10 cellular contexts compared by ENCODE assay signal in the genomic region with DNA sequence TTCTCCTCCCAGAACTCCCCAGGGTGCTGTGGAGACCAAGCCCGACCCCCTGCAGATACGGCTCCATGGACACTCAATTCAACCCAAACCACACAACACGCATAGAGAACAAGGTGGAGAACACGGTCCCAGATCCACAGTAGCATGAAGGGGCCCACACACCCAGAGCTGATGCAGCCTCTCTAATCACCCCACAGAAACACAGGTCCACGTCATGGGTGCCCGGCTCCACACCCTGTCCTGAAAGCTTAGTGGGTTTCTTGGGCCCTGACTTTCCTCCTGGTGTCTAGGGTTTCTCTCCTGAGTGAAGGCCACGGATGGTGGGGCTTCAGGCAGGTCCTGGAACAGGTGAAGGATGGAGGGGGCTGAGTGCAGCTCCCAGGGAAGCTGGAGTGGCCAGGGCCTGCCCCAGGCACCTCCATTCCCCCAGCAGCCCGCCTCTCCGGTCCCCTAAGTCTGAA. TPM values are rescaled to one million over a fixed set of nuclear protein-coding genes. Genes with fewer than 3 reads are reported as not detected.
A peak's percentile ranks its signal among the peaks of the same experiment; 100 is the strongest.
DNase-seq lines count a peak whose midpoint lies in the region; ATAC-seq, FAIRE-seq and TF ChIP-seq lines count a peak whose summit lies in the region.
"Had no signal": no experiment of that assay in that cellular context is flagged by ENCODE, and none has a peak within 500 bp of the region (broad histone marks: within the 10 kb centered on the region; RNA-seq: fewer than 3 reads in every experiment).

No MANE protein-coding gene starts in this region.

- H3K9me3 ChIP-seq in OCI-LY1 (ENCODE audit: low read length) (no peaks in the 10 kb centered on the region), fibroblast of lung (ENCODE audit: control insufficient read depth, insufficient read depth, low read depth, low read length) (no peaks in the 10 kb centered on the region), SK-N-SH (no peaks in the 10 kb centered on the region)

- peak overlapping the region; percentile 46; the same call in 1 of the 2 replicates for H3K9ac ChIP-seq in OCI-LY1 (ENCODE audit: low read length)
- H3K9ac ChIP-seq in fibroblast of lung (ENCODE audit: insufficient read depth, low read length), result no peak overlapping the region
- no peak overlapping the region for H3K9ac ChIP-seq in SK-N-SH

- H3K4me3 ChIP-seq in OCI-LY1 (ENCODE audit: low read depth, low read length, poor library complexity, severe bottlenecking), result peak overlapping the region; percentile 11
- H3K4me3 ChIP-seq in fibroblast of lung (replicated peaks in 1 of 4; ENCODE audit: control extremely low read depth in 1 of 4, insufficient read depth in 1 of 4, low read depth in 3 of 4, low read length in 4 of 4), result peak overlapping the region in 2 of 4 experiments; percentile 32 to 43
- peak overlapping the region in 5 of 7 experiments; percentile 2 to 39 (median 19) for H3K4me3 ChIP-seq in skin epidermis
- no peak overlapping the region for H3K4me3 ChIP-seq in SK-N-SH (ENCODE audit: low read depth in 2 of 2, low read length in 1 of 2)
- peak overlapping the region in 17 of 59 donors; percentile 2 to 43 (median 25) for H3K4me3 ChIP-seq in dorsolateral prefrontal cortex

- H2AFZ ChIP-seq in OCI-LY1 (ENCODE audit: low read length) (no peak overlapping the region), fibroblast of lung (ENCODE audit: low read length) (peak overlapping the region; percentile 79), SK-N-SH (ENCODE audit: low read depth) (no peak overlapping the region)

- H3K27ac ChIP-seq in OCI-LY1 (ENCODE audit: low read depth, low read length, poor library complexity, severe bottlenecking), result peak overlapping the region; percentile 98
- peak overlapping the region; percentile 23 for H3K27ac ChIP-seq in fibroblast of lung (ENCODE audit: insufficient read depth, low read length)
- H3K27ac ChIP-seq in skin epidermis, result peak overlapping the region in 20 of 21 experiments; percentile 39 to 93 (median 84)
- H3K27ac ChIP-seq in SK-N-SH (ENCODE audit: low read depth in 2 of 2, low read length in 1 of 2), result no peak overlapping the region
- H3K27ac ChIP-seq in dorsolateral prefrontal cortex, result peak overlapping the region in 7 of 59 donors; percentile 9 to 73 (median 27)

- no peak for TF ChIP-seq RAD21 in SK-N-SH (IDR thresholded peaks at IDR 0.05; ENCODE audit: low read length)

- no peak for FAIRE-seq in GM12892 (lab: Jason Lieb, UNC)
- FAIRE-seq: bronchial epithelial cell had no signal

- CTCF ChIA-PET in SK-N-SH (lab: Yijun Ruan, JAX), result interaction anchor here (1.2 kb wide), 1 partner anchor 129 kb away, joined by 3 read pairs; no protein-coding TSS in a partner anchor

- intact Hi-C loops in dorsolateral prefrontal cortex (cut with DNase I), result no loop called here

- H3K4me1 ChIP-seq in OCI-LY1 (ENCODE audit: insufficient read depth, low read length, severe bottlenecking) (peaks cover 63% of the 10 kb centered on the region), fibroblast of lung (ENCODE audit: control insufficient read depth, extremely low read depth, insufficient read depth, low read length) (no peaks in the 10 kb centered on the region), SK-N-SH (ENCODE audit: control insufficient read depth in 1 of 2, insufficient read depth in 2 of 2, low read depth in 1 of 2, low read length in 1 of 2) (peaks cover 0 to 23% of the 10 kb centered on the region in 2 experiments; a peak in 1 of 4 replicates)

- H3K4me2 ChIP-seq in OCI-LY1 (ENCODE audit: low read length) (peak overlapping the region; percentile 88), fibroblast of lung (ENCODE audit: extremely low read depth, insufficient read depth, low read length) (peak overlapping the region; percentile 81), SK-N-SH (no peak overlapping the region)

- H3K27me3 ChIP-seq in OCI-LY1 (ENCODE audit: insufficient read depth, low read length) (no peaks in the 10 kb centered on the region), fibroblast of lung (ENCODE audit: control insufficient read depth, insufficient read depth, low read length) (no peaks in the 10 kb centered on the region), SK-N-SH (ENCODE audit: insufficient read depth) (no peaks in the 10 kb centered on the region), dorsolateral prefrontal cortex (no peaks in the 10 kb centered on the region)

- peaks cover 34% of the 10 kb centered on the region for H3K36me3 ChIP-seq in OCI-LY1 (ENCODE audit: insufficient read depth, low read length)
- no peaks in the 10 kb centered on the region for H3K36me3 ChIP-seq in fibroblast of lung (ENCODE audit: control insufficient read depth, insufficient read depth, low read length)
- no peaks in the 10 kb centered on the region for H3K36me3 ChIP-seq in SK-N-SH (replicated peaks in 1 of 2; ENCODE audit: control insufficient read depth in 1 of 2, insufficient read depth in 2 of 2, low read length in 1 of 2)

- no peak for TF ChIP-seq EP300 in SK-N-SH (IDR thresholded peaks at IDR 0.05; ENCODE audit: borderline replicate concordance in 1 of 2, low read depth in 1 of 2, low read length in 1 of 2)

- TF ChIP-seq CTCF in OCI-LY1 (IDR thresholded peaks at IDR 0.05; ENCODE audit: low read length), result no peak
- no peak for TF ChIP-seq CTCF in fibroblast of lung (conservative IDR thresholded peaks at IDR 0.05 in 1 of 2, IDR thresholded peaks at IDR 0.05 in 1 of 2; ENCODE audit: low read depth in 1 of 2, low read length in 2 of 2)
- no peak for TF ChIP-seq CTCF in SK-N-SH (IDR thresholded peaks at IDR 0.05)
- no peak for TF ChIP-seq CTCF in dorsolateral prefrontal cortex (IDR thresholded peaks at IDR 0.05 in 54 of 56, conservative IDR thresholded peaks at IDR 0.05 in 2 of 56; ENCODE audit: low read depth in 1 of 56, partially characterized antibody in 56 of 56)

- POLR2A ChIA-PET in SK-N-SH (lab: Yijun Ruan, JAX), result no interaction called here

- H3K79me2 ChIP-seq in OCI-LY1 (ENCODE audit: insufficient read depth, low read length), result no peaks in the 10 kb centered on the region
- H3K79me2 ChIP-seq in fibroblast of lung (ENCODE audit: control insufficient read depth, insufficient read depth, low read length), result no peaks in the 10 kb centered on the region
- no peaks in the 10 kb centered on the region for H3K79me2 ChIP-seq in SK-N-SH (ENCODE audit: insufficient read depth)

- DNase-seq in GM12892 (ENCODE audit: insufficient read length), result no peak
- DNase-seq in fibroblast of lung (ENCODE audit: low read depth in 2 of 2), result no peak
- DNase-seq in SK-N-SH, result no peak
- DNase-seq in LoVo (ENCODE audit: low spot score), result no peak
- DNase-seq in dorsolateral prefrontal cortex, result no peak
- DNase-seq: NCI-H1436 had no signal

- no peak for ATAC-seq in HG03280 (IDR thresholded peaks at IDR 0.05; ENCODE audit: unreplicated experiment)

- TF ChIP-seq POLR2A in GM12892 (IDR thresholded peaks at IDR 0.05; ENCODE audit: low read depth, low read length), result peak; percentile 20; the same call in 1 of the 2 replicates

- H3F3A ChIP-seq in OCI-LY1 (ENCODE audit: insufficient read depth, low read length) (no peaks in the 10 kb centered on the region; the same call in 1 of the 2 replicates), SK-N-SH (replicated peaks; ENCODE audit: insufficient read depth) (no peaks in the 10 kb centered on the region)

- H3K9me2 ChIP-seq in OCI-LY1 (ENCODE audit: low read depth, low read length), result no peaks in the 10 kb centered on the region
- H3K9me2 ChIP-seq in SK-N-SH, result no peaks in the 10 kb centered on the region

- 90% methylated on average over 5 of the region's 9 CpGs for WGBS in SK-N-SH (ENCODE audit: low lambda C conversion rate)

- H4K20me1 ChIP-seq in OCI-LY1 (ENCODE audit: insufficient read depth, low read length), result no peaks in the 10 kb centered on the region
- no peaks in the 10 kb centered on the region for H4K20me1 ChIP-seq in fibroblast of lung (ENCODE audit: control insufficient read depth, extremely low read depth, insufficient read depth, low read length)
- no peaks in the 10 kb centered on the region for H4K20me1 ChIP-seq in SK-N-SH (ENCODE audit: insufficient read depth)

RNA-seq across cellular contexts. Expression of gene SLC23A1, which starts 1.5 kb away (rescaled TPM):
- 3.0 TPM for polyA plus RNA-seq in GM12892 (2012; ENCODE audit: missing spikeins)
- total RNA-seq in fibroblast of lung (not detected in 2 replicates), dorsolateral prefrontal cortex (1 to 10 TPM in 2 of 120 experiments, under 1 TPM in 1, not detected in 117; 0.19 to 1.4 (median 1.2) TPM)
- polyA plus RNA-seq in fibroblast of lung (not detected in 2 replicates), SK-N-SH (2012; rRNA removed) (not detected in 2 replicates)
- polyA plus RNA-seq in fibroblast of lung (2012), result 0.05 TPM in 1 of 2 replicates, not detected in the other
- not detected in 2 replicates for polyA minus RNA-seq in fibroblast of lung (ENCODE audit: low replicate concordance)
- 0.01 TPM in 1 of 2 replicates, not detected in the other for polyA plus RNA-seq in SK-N-SH (2012; cell fraction: cytosol; rRNA removed)
- 0.05 TPM in 1 of 2 replicates, not detected in the other for polyA plus RNA-seq in SK-N-SH (2012; cell fraction: nucleus; rRNA removed)
- total RNA-seq: bronchial epithelial cell had no signal

RNA-seq across cellular contexts. Expression of gene MZB1, which starts 5.1 kb away (rescaled TPM):
- 156 TPM for polyA plus RNA-seq in GM12892 (2012; ENCODE audit: missing spikeins)
- total RNA-seq in fibroblast of lung (0.17 TPM in 1 of 2 replicates, not detected in the other), dorsolateral prefrontal cortex (1 to 10 TPM in 8 of 120 experiments, under 1 TPM in 37, not detected in 75; 0.25 to 3.6 (median 0.63) TPM)
- polyA plus RNA-seq in fibroblast of lung (not detected in 2 replicates), SK-N-SH (2012; rRNA removed) (0.06 TPM in 1 of 2 replicates, not detected in the other)
- polyA plus RNA-seq in fibroblast of lung (2012), result not detected in 2 replicates
- polyA minus RNA-seq in fibroblast of lung (ENCODE audit: low replicate concordance), result not detected in 2 replicates
- not detected in 2 replicates for polyA plus RNA-seq in SK-N-SH (2012; cell fraction: cytosol; rRNA removed)
- polyA plus RNA-seq in SK-N-SH (2012; cell fraction: nucleus; rRNA removed), result 0.10 and 0.16 TPM in 2 replicates
- total RNA-seq: bronchial epithelial cell had no signal

RNA-seq across cellular contexts. Expression of gene PROB1, which starts 10.3 kb away (rescaled TPM):
- polyA plus RNA-seq in GM12892 (2012; ENCODE audit: missing spikeins), result 1.7 TPM
- total RNA-seq in fibroblast of lung (0.77 and 1.5 TPM in 2 replicates), dorsolateral prefrontal cortex (10 to 100 TPM in 1 of 120 experiments, 1 to 10 TPM in 119; 2.1 to 10.7 (median 3.4) TPM)
- polyA plus RNA-seq in fibroblast of lung (0.34 and 0.43 TPM in 2 replicates), SK-N-SH (2012; rRNA removed) (0.44 and 0.62 TPM in 2 replicates)
- polyA plus RNA-seq in fibroblast of lung (2012), result 1.2 and 1.7 TPM in 2 replicates
- polyA minus RNA-seq in fibroblast of lung (ENCODE audit: low replicate concordance), result 0.16 and 1.4 TPM in 2 replicates
- polyA plus RNA-seq in SK-N-SH (2012; cell fraction: cytosol; rRNA removed), result 0.22 and 0.30 TPM in 2 replicates
- polyA plus RNA-seq in SK-N-SH (2012; cell fraction: nucleus; rRNA removed), result 3.4 and 3.7 TPM in 2 replicates

RNA-seq across cellular contexts. Expression of gene SPATA24, which starts 19.3 kb away (rescaled TPM):
- 11.5 TPM for polyA plus RNA-seq in GM12892 (2012; ENCODE audit: missing spikeins)
- total RNA-seq in fibroblast of lung (6.4 and 7.4 TPM in 2 replicates), dorsolateral prefrontal cortex (10 to 100 TPM in 6 of 120 experiments, 1 to 10 TPM in 114; 2.5 to 12.3 (median 6.3) TPM)
- polyA plus RNA-seq in fibroblast of lung (5.3 and 5.6 TPM in 2 replicates), SK-N-SH (2012; rRNA removed) (7.6 and 10.8 TPM in 2 replicates)
- 6.0 and 6.5 TPM in 2 replicates for polyA plus RNA-seq in fibroblast of lung (2012)
- polyA minus RNA-seq in fibroblast of lung (ENCODE audit: low replicate concordance), result 0.48 TPM in 1 of 2 replicates, not detected in the other
- 8.6 and 11.1 TPM in 2 replicates for polyA plus RNA-seq in SK-N-SH (2012; cell fraction: cytosol; rRNA removed)
- 11.5 and 13.5 TPM in 2 replicates for polyA plus RNA-seq in SK-N-SH (2012; cell fraction: nucleus; rRNA removed)

RNA-seq across cellular contexts. Expression of gene PAIP2, which starts 43.0 kb away (rescaled TPM):
- 121 TPM for polyA plus RNA-seq in GM12892 (2012; ENCODE audit: missing spikeins)
- total RNA-seq in fibroblast of lung, result 59.0 and 68.1 TPM in 2 replicates
- 79.6 and 105 TPM in 2 replicates for polyA plus RNA-seq in fibroblast of lung
- 52.0 and 69.1 TPM in 2 replicates for polyA plus RNA-seq in fibroblast of lung (2012)
- polyA minus RNA-seq in fibroblast of lung (ENCODE audit: low replicate concordance), result 2.3 and 2.4 TPM in 2 replicates
- polyA plus RNA-seq in SK-N-SH (2012; rRNA removed), result 52.9 and 73.2 TPM in 2 replicates
- polyA plus RNA-seq in SK-N-SH (2012; cell fraction: cytosol; rRNA removed), result 83.4 and 100 TPM in 2 replicates
- polyA plus RNA-seq in SK-N-SH (2012; cell fraction: nucleus; rRNA removed), result 22.7 and 35.1 TPM in 2 replicates
- total RNA-seq in dorsolateral prefrontal cortex, result 100 to 1,000 TPM in 117 of 120 experiments, 10 to 100 TPM in 3; 80.8 to 201 (median 156) TPM

Comparison
In these comparisons a context has a peak if more than half of its experiments do, and no peak if none do; other contexts are left out.
1. H3K27ac ChIP-seq: peak in OCI-LY1 (single experiment), fibroblast of lung (single experiment) and skin epidermis (20 of 21); none in SK-N-SH (0 of 2).
2. H3K4me3 ChIP-seq: peak in OCI-LY1 (single experiment) and skin epidermis (5 of 7); none in SK-N-SH (0 of 2).